Comparison of ENCODE assay signal across 17 cellular contexts in genomic region chr9:26391036-26391435, GRCh38.
DNase-seq lines count a peak whose midpoint lies in the region; ATAC-seq and TF ChIP-seq lines count a peak whose summit lies in the region.
"Had no signal": no experiment of that assay in that cellular context is flagged by ENCODE, and none has a peak within 500 bp of the region (broad histone marks: within the 10 kb centered on the region; RNA-seq: fewer than 3 reads in every experiment).

No MANE protein-coding gene starts in this region.

- H2AFZ ChIP-seq in PC-3 (ENCODE audit: low read length) (no peak overlapping the region), neural progenitor cell (replicated peaks) (no peak overlapping the region)
- H2AFZ ChIP-seq: GM23338 had no signal

- H3K4me1 ChIP-seq in PC-3 (ENCODE audit: insufficient read depth, low read length) (no peaks in the 10 kb centered on the region), neural progenitor cell (no peaks in the 10 kb centered on the region)
- H3K4me1 ChIP-seq: BLaER1 treated with 17β-estradiol and CSF1 and Interleukin-3, amounts not matched to agents 10 nM and 100 nM had no signal

- CTCF ChIA-PET in PC-3 (lab: Charles Lee), result no interaction called here

- ATAC-seq in PC-3, result no peak
- ATAC-seq: GM23338 had no signal

- H3K4me3 ChIP-seq in PC-3 (ENCODE audit: low read length) (no peak overlapping the region), neural progenitor cell (no peak overlapping the region)
- H3K4me3 ChIP-seq: BLaER1 treated with 17β-estradiol and CSF1 and Interleukin-3, amounts not matched to agents 10 nM and 100 nM; GM23338 had no signal

- no peaks in the 10 kb centered on the region for H3K79me2 ChIP-seq in PC-3 (ENCODE audit: low read length)
- H3K79me2 ChIP-seq in neural progenitor cell (ENCODE audit: low read depth), result no peaks in the 10 kb centered on the region

- H3K9ac ChIP-seq in PC-3 (ENCODE audit: low read length), result no peak overlapping the region
- no peak overlapping the region for H3K9ac ChIP-seq in neural progenitor cell
- H3K9ac ChIP-seq: BLaER1 treated with 17β-estradiol and CSF1 and Interleukin-3, amounts not matched to agents 10 nM and 100 nM had no signal

- no peak overlapping the region for H3K4me3 Mint-ChIP-seq in neural progenitor cell
- H3K4me3 Mint-ChIP-seq: B cell; CD14-positive monocyte; CD4-positive, alpha-beta T cell; CD8-positive, alpha-beta memory T cell; GM23338 had no signal

- H3K9me3 ChIP-seq in PC-3 (ENCODE audit: low read length) (no peaks in the 10 kb centered on the region), neural progenitor cell (ENCODE audit: low read depth) (no peaks in the 10 kb centered on the region)

- H3F3A ChIP-seq in PC-3 (ENCODE audit: low read length, unreplicated experiment) (no peaks in the 10 kb centered on the region), neural progenitor cell (ENCODE audit: low read depth) (no peaks in the 10 kb centered on the region)

- peaks cover 3% of the 10 kb centered on the region for H3K27me3 Mint-ChIP-seq in neural progenitor cell (ENCODE audit: insufficient read depth, low read depth)
- H3K27me3 Mint-ChIP-seq: B cell; CD4-positive, alpha-beta T cell; CD8-positive, alpha-beta memory T cell had no signal

- intact Hi-C loops in PC-3 (cut with micrococcal nuclease), result no loop called here

- BruUV-seq in PC-3 (replicated peaks; lab: Mats Ljungman, UMichigan), result no TSS peak

- H3K27ac Mint-ChIP-seq in neural progenitor cell, result peak overlapping the region; percentile 16
- H3K27ac Mint-ChIP-seq: B cell; CD14-positive monocyte; CD4-positive, alpha-beta T cell; CD8-positive, alpha-beta memory T cell; GM23338 had no signal

- peaks cover 28% of the 10 kb centered on the region for H3K9me3 Mint-ChIP-seq in neural progenitor cell

- H4K20me1 ChIP-seq in PC-3 (ENCODE audit: low read length) (no peaks in the 10 kb centered on the region), neural progenitor cell (ENCODE audit: low read depth) (no peaks in the 10 kb centered on the region)
- H4K20me1 ChIP-seq: BLaER1 treated with 17β-estradiol and CSF1 and Interleukin-3, amounts not matched to agents 10 nM and 100 nM had no signal

- no peaks in the 10 kb centered on the region for H3K36me3 Mint-ChIP-seq in neural progenitor cell
- H3K36me3 Mint-ChIP-seq: CD14-positive monocyte had no signal

- H3K27me3 ChIP-seq in PC-3 (ENCODE audit: low read length) (no peaks in the 10 kb centered on the region), neural progenitor cell (no peaks in the 10 kb centered on the region)
- H3K27me3 ChIP-seq: BLaER1 treated with 17β-estradiol and CSF1 and Interleukin-3, amounts not matched to agents 10 nM and 100 nM had no signal

- DNase-seq in A172 (ENCODE audit: low spot score) (peak; percentile 4), ELR (ENCODE audit: low read depth) (peak; percentile 14), PC-3 (peak; percentile 6), neural progenitor cell (ENCODE audit: low spot score) (no peak), SK-N-DZ (ENCODE audit: low spot score) (no peak), GOT3 (lab: John Stamatoyannopoulos, UW) (no peak)
- DNase-seq: CD4-positive, alpha-beta T cell; CD8-positive, alpha-beta memory T cell; DMS 273 treated with DMSO at 0.1 percent for 48 hours; DMS79; EL; GF-D8; HCEC 1CT had no signal

- H3K4me2 ChIP-seq in PC-3 (ENCODE audit: low read length) (no peak overlapping the region), neural progenitor cell (no peak overlapping the region)
- H3K4me2 ChIP-seq: BLaER1 treated with 17β-estradiol and CSF1 and Interleukin-3, amounts not matched to agents 10 nM and 100 nM; GM23338 had no signal

- no peaks in the 10 kb centered on the region for H3K4me1 Mint-ChIP-seq in neural progenitor cell
- H3K4me1 Mint-ChIP-seq: B cell; CD14-positive monocyte; CD8-positive, alpha-beta memory T cell; GM23338 had no signal

- POLR2A ChIA-PET in PC-3 (lab: Charles Lee; ENCODE audit: unreplicated experiment), result no interaction called here

- H3K36me3 ChIP-seq in PC-3 (ENCODE audit: low read depth, low read length), result no peaks in the 10 kb centered on the region
- H3K36me3 ChIP-seq in neural progenitor cell, result no peaks in the 10 kb centered on the region
- H3K36me3 ChIP-seq: BLaER1 treated with 17β-estradiol and CSF1 and Interleukin-3, amounts not matched to agents 10 nM and 100 nM had no signal

- no peak for TF ChIP-seq CTCF in PC-3 (conservative IDR thresholded peaks at IDR 0.05; ENCODE audit: low read depth, low read length)
- TF ChIP-seq CTCF in neural progenitor cell (IDR thresholded peaks at IDR 0.05), result no peak

- H3K27ac ChIP-seq in PC-3 (ENCODE audit: low read length) (no peak overlapping the region), neural progenitor cell (no peak overlapping the region)
- H3K27ac ChIP-seq: BLaER1 treated with 17β-estradiol and CSF1 and Interleukin-3, amounts not matched to agents 10 nM and 100 nM had no signal

- no peaks in the 10 kb centered on the region for H3K9me2 ChIP-seq in PC-3 (replicated peaks; ENCODE audit: low read length)

Comparison
In these comparisons a context has a peak if more than half of its experiments do, and no peak if none do; other contexts are left out.
1. DNase-seq: peak in A172 (single experiment), ELR (single experiment) and PC-3 (single experiment); none in neural progenitor cell (single experiment), SK-N-DZ (single experiment) and GOT3 (single experiment).